Comparison of ENCODE assay signal across 1 cellular context in the genomic region with DNA sequence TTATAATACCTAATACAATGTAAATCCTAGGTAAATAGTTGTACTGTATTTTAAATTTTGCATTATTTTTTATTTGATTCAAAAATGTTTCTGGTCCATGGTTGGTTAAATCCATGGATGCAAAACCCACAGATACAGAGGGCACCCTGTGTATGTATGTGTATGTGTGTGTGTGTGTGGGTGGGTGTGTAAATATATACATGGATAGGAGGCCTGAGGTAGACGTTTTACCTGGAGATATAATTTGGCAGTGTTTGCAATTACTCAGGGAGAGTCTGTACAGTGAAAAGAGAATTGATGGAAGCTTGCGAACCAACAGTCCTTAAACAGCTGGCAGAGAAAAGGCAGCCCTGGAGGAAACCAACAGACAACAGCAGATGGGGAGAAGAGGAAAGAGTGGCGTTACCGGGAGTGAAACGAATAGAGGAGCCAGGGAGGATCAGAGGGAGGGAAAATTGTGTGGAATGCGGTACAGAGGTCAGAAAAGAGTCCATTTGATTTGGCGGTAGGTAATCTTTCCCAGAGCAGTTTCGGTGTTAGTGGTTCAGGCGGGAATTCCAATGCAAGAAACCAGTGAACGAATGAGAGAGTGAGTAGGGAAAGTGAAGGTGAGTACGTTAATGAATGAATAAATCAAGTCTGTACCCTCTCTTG.
TF ChIP-seq lines count a peak whose summit lies in the region.

No MANE protein-coding gene starts in this region.

TF ChIP-seq in K562, 482 proteins besides CTCF, POLR2A, EP300 and RAD21 (continued from another document):
- TF ChIP-seq HES1 (IDR thresholded peaks at IDR 0.05; ENCODE audit: low read depth): no peak
- TF ChIP-seq MXI1 (IDR thresholded peaks at IDR 0.05; ENCODE audit: low read depth, low read length): no peak
- no peak for TF ChIP-seq ZNF184 (CRISPR knock-in tag; IDR thresholded peaks at IDR 0.05)
- no peak for TF ChIP-seq ZC3H8 (IDR thresholded peaks at IDR 0.05)
- TF ChIP-seq, protein P1, sequence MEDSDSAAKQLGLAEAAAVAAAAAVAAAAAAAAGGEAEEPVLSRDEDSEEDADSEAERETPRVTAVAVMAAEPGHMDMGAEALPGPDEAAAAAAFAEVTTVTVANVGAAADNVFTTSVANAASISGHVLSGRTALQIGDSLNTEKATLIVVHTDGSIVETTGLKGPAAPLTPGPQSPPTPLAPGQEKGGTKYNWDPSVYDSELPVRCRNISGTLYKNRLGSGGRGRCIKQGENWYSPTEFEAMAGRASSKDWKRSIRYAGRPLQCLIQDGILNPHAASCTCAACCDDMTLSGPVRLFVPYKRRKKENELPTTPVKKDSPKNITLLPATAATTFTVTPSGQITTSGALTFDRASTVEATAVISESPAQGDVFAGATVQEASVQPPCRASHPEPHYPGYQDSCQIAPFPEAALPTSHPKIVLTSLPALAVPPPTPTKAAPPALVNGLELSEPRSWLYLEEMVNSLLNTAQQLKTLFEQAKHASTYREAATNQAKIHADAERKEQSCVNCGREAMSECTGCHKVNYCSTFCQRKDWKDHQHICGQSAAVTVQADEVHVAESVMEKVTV (CRISPR knock-in tag; IDR thresholded peaks at IDR 0.05): no peak
- no peak for TF ChIP-seq CREBBP (IDR thresholded peaks at IDR 0.05; ENCODE audit: low read depth, low read length)
- TF ChIP-seq JUNB (CRISPR knock-in tag; conservative IDR thresholded peaks at IDR 0.05): no peak
- TF ChIP-seq PRMT5 (CRISPR knock-in tag; IDR thresholded peaks at IDR 0.05): no peak
- TF ChIP-seq ZBTB5 (IDR thresholded peaks at IDR 0.05): 0 out of 2 replicates have a peak, but pooled peaks have one; percentile 45
- no peak for TF ChIP-seq ZSCAN29 (IDR thresholded peaks at IDR 0.05)
- TF ChIP-seq ZHX1 (conservative IDR thresholded peaks at IDR 0.05; ENCODE audit: low read length): no peak
- TF ChIP-seq FOXK2 (conservative IDR thresholded peaks at IDR 0.05 in 1 of 2, IDR thresholded peaks at IDR 0.05 in 1 of 2; ENCODE audit: low read depth in 2 of 2): peak in 1 of 2 experiments; percentile 98; a peak in 3 of 4 replicates
